9 cellular contexts compared by ENCODE assay signal in genomic region chr6:84575264-84575663, GRCh38.
DNase-seq lines count a peak whose midpoint lies in the region; ATAC-seq, FAIRE-seq and TF ChIP-seq lines count a peak whose summit lies in the region.
"Had no signal": no experiment of that assay in that cellular context is flagged by ENCODE, and none has a peak within 500 bp of the region (broad histone marks: within the 10 kb centered on the region; RNA-seq: fewer than 3 reads in every experiment).

No MANE protein-coding gene starts in this region.

- no peaks in the 10 kb centered on the region for H3K36me3 Mint-ChIP-seq in T-helper 17 cell (ENCODE audit: low read depth)

- no peak overlapping the region for H3K4me3 Mint-ChIP-seq in T-helper 17 cell

- peaks cover 3% of the 10 kb centered on the region for H3K9me3 ChIP-seq in T-helper 17 cell (ENCODE audit: control insufficient read depth, low read length, poor library complexity, severe bottlenecking)

- no peak for FAIRE-seq in bronchial epithelial cell (lab: Jason Lieb, UNC)

- DNase-seq in bronchial epithelial cell (ENCODE audit: low read depth) (peak; percentile 51), T-helper 17 cell (no peak), islet precursor cell (no peak), H7 (no peak), GF-D8 (lab: John Stamatoyannopoulos, UW) (no peak)

- ATAC-seq in GM18502 (IDR thresholded peaks at IDR 0.05; ENCODE audit: poor library complexity, unreplicated experiment) (peak; percentile 99), GM21737 (IDR thresholded peaks at IDR 0.05; ENCODE audit: unreplicated experiment) (peak; percentile 96), HG03571 (IDR thresholded peaks at IDR 0.05; ENCODE audit: unreplicated experiment) (peak; percentile 98), T-helper 17 cell (no peak)
- ATAC-seq: esophagus mucosa had no signal

- H3K36me3 ChIP-seq in bronchial epithelial cell (ENCODE audit: control insufficient read depth, insufficient read depth, low read length): no peaks in the 10 kb centered on the region
- H3K36me3 ChIP-seq in H7 (replicated peaks; ENCODE audit: control insufficient read depth, insufficient read depth, low read length): no peaks in the 10 kb centered on the region

- H3K27ac Mint-ChIP-seq in T-helper 17 cell: no peak overlapping the region

- no peak for TF ChIP-seq CTCF in bronchial epithelial cell (IDR thresholded peaks at IDR 0.05; ENCODE audit: insufficient read depth, low read length, severe bottlenecking)

- H3K4me3 ChIP-seq in bronchial epithelial cell (ENCODE audit: low read depth, low read length) (no peak overlapping the region), H7 (ENCODE audit: insufficient read depth, low read depth, low read length) (no peak overlapping the region)

- H3K27me3 ChIP-seq in bronchial epithelial cell (ENCODE audit: control insufficient read depth, insufficient read depth, low read length) (no peaks in the 10 kb centered on the region), H7 (ENCODE audit: control insufficient read depth, insufficient read depth, low read length) (no peaks in the 10 kb centered on the region)

- H3K27me3 Mint-ChIP-seq in T-helper 17 cell: no peaks in the 10 kb centered on the region

- H3K4me1 Mint-ChIP-seq in T-helper 17 cell: no peaks in the 10 kb centered on the region
